In the genomic region with DNA sequence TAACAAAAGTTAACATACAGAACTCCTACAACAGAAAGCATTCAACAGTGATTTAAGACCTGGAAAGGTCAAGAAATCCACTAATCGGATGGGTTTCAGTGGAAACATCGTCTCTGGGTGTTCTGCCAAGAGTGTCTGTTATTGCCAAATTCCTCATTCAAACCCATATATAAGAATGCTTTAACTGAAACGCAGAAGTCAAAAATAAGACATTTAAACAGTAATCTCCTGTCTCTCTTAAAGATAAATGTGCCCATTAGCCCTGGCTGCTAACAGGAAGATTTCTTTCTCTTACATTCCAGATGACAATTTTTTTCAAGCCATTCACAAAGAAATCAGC, we compare ENCODE assay signal across 1 cellular context.
TF ChIP-seq lines count a peak whose summit lies in the region.

No MANE protein-coding gene starts in this region.

TF ChIP-seq in IMR-90, 13 proteins besides CTCF, POLR2A, EP300 and RAD21 (continued from another document):
- TF ChIP-seq, protein P1, sequence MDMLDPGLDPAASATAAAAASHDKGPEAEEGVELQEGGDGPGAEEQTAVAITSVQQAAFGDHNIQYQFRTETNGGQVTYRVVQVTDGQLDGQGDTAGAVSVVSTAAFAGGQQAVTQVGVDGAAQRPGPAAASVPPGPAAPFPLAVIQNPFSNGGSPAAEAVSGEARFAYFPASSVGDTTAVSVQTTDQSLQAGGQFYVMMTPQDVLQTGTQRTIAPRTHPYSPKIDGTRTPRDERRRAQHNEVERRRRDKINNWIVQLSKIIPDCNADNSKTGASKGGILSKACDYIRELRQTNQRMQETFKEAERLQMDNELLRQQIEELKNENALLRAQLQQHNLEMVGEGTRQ (IDR thresholded peaks at IDR 0.05; ENCODE audit: low read depth, low read length): no peak
